In genomic region chr2:182818541-182819308, GRCh38 we compare ENCODE assay signal across 15 cellular contexts. TPM values are rescaled to one million over a fixed set of nuclear protein-coding genes. Genes with fewer than 3 reads are reported as not detected.
DNase-seq lines count a peak whose midpoint lies in the region; ATAC-seq and TF ChIP-seq lines count a peak whose summit lies in the region.
"Had no signal": no experiment of that assay in that cellular context is flagged by ENCODE, and none has a peak within 500 bp of the region (broad histone marks: within the 10 kb centered on the region; RNA-seq: fewer than 3 reads in every experiment).

No MANE protein-coding gene starts in this region.

- no peaks in the 10 kb centered on the region for H3K36me3 ChIP-seq in neural progenitor cell
- H3K36me3 ChIP-seq: ovary had no signal

- no peak overlapping the region for H2AFZ ChIP-seq in neural progenitor cell (replicated peaks)

- no peaks in the 10 kb centered on the region for H3K9me3 ChIP-seq in neural progenitor cell (ENCODE audit: low read depth)
- H3K9me3 ChIP-seq: ovary had no signal

- no peaks in the 10 kb centered on the region for H3K79me2 ChIP-seq in neural progenitor cell (ENCODE audit: low read depth)

- H3K27ac ChIP-seq in neural progenitor cell: peak overlapping the region; percentile 96
- H3K27ac ChIP-seq: ovary had no signal

- H3K4me1 ChIP-seq in neural progenitor cell: peaks cover 39% of the 10 kb centered on the region

- H3K4me3 ChIP-seq in astrocyte of the cerebellum (ENCODE audit: low read depth, low read length) (no peak overlapping the region), neural progenitor cell (peak overlapping the region; percentile 33), foreskin fibroblast (ENCODE audit: low read depth in 1 of 2, low read length in 2 of 2) (no peak overlapping the region)
- H3K4me3 ChIP-seq: ovary had no signal

- peak overlapping the region; percentile 75 for H3K4me2 ChIP-seq in neural progenitor cell

- H3K27me3 Mint-ChIP-seq in neural progenitor cell (ENCODE audit: insufficient read depth, low read depth): peaks cover 8% of the 10 kb centered on the region

- no peak overlapping the region for H3K9ac ChIP-seq in neural progenitor cell

- DNase-seq in HEK293T (ENCODE audit: extremely low spot score) (peak; percentile 23), NCI-H2107 treated with DMSO at 0.1 percent for 48 hours (lab: John Stamatoyannopoulos, UW; ENCODE audit: unreplicated experiment) (peak; percentile 88), astrocyte of the cerebellum (ENCODE audit: low read depth) (peak; percentile 18), neural progenitor cell (ENCODE audit: low spot score) (peak; percentile 89), foreskin fibroblast (no peak)
- DNase-seq: activated CD8-positive, alpha-beta memory T cell treated with anti-CD3 and anti-CD28 coated beads, Interleukin-2, amount 10 ng/mL, durations not matched to agents 7 days and 5 days; central memory CD4-positive, alpha-beta T cell; KG1; NCI-H524 treated with DMSO at 0.1 percent for 48 hours; ovary; Right ventricle myocardium superior had no signal

- no peak for ATAC-seq in GM19351 (IDR thresholded peaks at IDR 0.05; ENCODE audit: unreplicated experiment)
- ATAC-seq in GM21528 (IDR thresholded peaks at IDR 0.05; ENCODE audit: low FRiP score, unreplicated experiment): no peak
- ATAC-seq: activated CD8-positive, alpha-beta memory T cell treated with anti-CD3 and anti-CD28 coated beads, Interleukin-2, amount 10 ng/mL, durations not matched to agents 7 days and 5 days had no signal

- H3K27ac Mint-ChIP-seq in neural progenitor cell: peak overlapping the region; percentile 62
- H3K27ac Mint-ChIP-seq: activated CD8-positive, alpha-beta memory T cell treated with anti-CD3 and anti-CD28 coated beads, Interleukin-2, amount 10 ng/mL, durations not matched to agents 7 days and 5 days; activated naive CD4-positive, alpha-beta T cell treated with anti-CD3 and anti-CD28 coated beads, Interleukin-2, amount 50 U/mL, for 24 hours had no signal

- H3K4me3 Mint-ChIP-seq in neural progenitor cell: no peak overlapping the region
- H3K4me3 Mint-ChIP-seq: activated CD8-positive, alpha-beta memory T cell treated with anti-CD3 and anti-CD28 coated beads, Interleukin-2, amount 10 ng/mL, durations not matched to agents 7 days and 5 days; activated naive CD4-positive, alpha-beta T cell treated with anti-CD3 and anti-CD28 coated beads, Interleukin-2, amount 50 U/mL, for 24 hours had no signal

- no peaks in the 10 kb centered on the region for H3K27me3 ChIP-seq in neural progenitor cell
- H3K27me3 ChIP-seq: ovary had no signal

- H3K4me1 Mint-ChIP-seq in neural progenitor cell: peaks cover 30% of the 10 kb centered on the region
- H3K4me1 Mint-ChIP-seq: activated CD8-positive, alpha-beta memory T cell treated with anti-CD3 and anti-CD28 coated beads, Interleukin-2, amount 10 ng/mL, durations not matched to agents 7 days and 5 days; activated naive CD4-positive, alpha-beta T cell treated with anti-CD3 and anti-CD28 coated beads, Interleukin-2, amount 50 U/mL, for 24 hours had no signal

- no peaks in the 10 kb centered on the region for H3K36me3 Mint-ChIP-seq in neural progenitor cell
- H3K36me3 Mint-ChIP-seq: activated CD8-positive, alpha-beta memory T cell treated with anti-CD3 and anti-CD28 coated beads, Interleukin-2, amount 10 ng/mL, durations not matched to agents 7 days and 5 days; activated naive CD4-positive, alpha-beta T cell treated with anti-CD3 and anti-CD28 coated beads, Interleukin-2, amount 50 U/mL, for 24 hours had no signal

- no peak for TF ChIP-seq CTCF in astrocyte of the cerebellum (IDR thresholded peaks at IDR 0.05; ENCODE audit: low read depth, low read length, missing control alignments)
- TF ChIP-seq CTCF in neural progenitor cell (IDR thresholded peaks at IDR 0.05): no peak
- TF ChIP-seq CTCF in foreskin fibroblast (IDR thresholded peaks at IDR 0.05; ENCODE audit: low read depth, low read length): no peak

- no peaks in the 10 kb centered on the region for H3K9me3 Mint-ChIP-seq in neural progenitor cell
- H3K9me3 Mint-ChIP-seq: activated naive CD4-positive, alpha-beta T cell treated with anti-CD3 and anti-CD28 coated beads, Interleukin-2, amount 50 U/mL, for 24 hours had no signal

- CTCF ChIA-PET in HEK293T (lab: Yijun Ruan, JAX): interaction anchor here (0.6 to 1.4 kb wide), 3 partner anchors 21 to 345 kb away, joined by 3 to 4 read pairs (median 3); no protein-coding TSS in a partner anchor

- H3F3A ChIP-seq in neural progenitor cell (ENCODE audit: low read depth): peaks cover 33% of the 10 kb centered on the region

- POLR2A ChIA-PET in HEK293T (lab: Yijun Ruan, JAX): no interaction called here

- no peaks in the 10 kb centered on the region for H4K20me1 ChIP-seq in neural progenitor cell (ENCODE audit: low read depth)

- in situ Hi-C loops in astrocyte of the cerebellum (cut with HindIII; ENCODE audit: low sequenced_read_pairs): no loop called here

TF ChIP-seq in HEK293T, 16 proteins besides CTCF, POLR2A, EP300 and RAD21:
- TF ChIP-seq, protein P1, sequence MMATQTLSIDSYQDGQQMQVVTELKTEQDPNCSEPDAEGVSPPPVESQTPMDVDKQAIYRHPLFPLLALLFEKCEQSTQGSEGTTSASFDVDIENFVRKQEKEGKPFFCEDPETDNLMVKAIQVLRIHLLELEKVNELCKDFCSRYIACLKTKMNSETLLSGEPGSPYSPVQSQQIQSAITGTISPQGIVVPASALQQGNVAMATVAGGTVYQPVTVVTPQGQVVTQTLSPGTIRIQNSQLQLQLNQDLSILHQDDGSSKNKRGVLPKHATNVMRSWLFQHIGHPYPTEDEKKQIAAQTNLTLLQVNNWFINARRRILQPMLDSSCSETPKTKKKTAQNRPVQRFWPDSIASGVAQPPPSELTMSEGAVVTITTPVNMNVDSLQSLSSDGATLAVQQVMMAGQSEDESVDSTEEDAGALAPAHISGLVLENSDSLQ (IDR thresholded peaks at IDR 0.05): peak; percentile 40
- TF ChIP-seq ELF4 (IDR thresholded peaks at IDR 0.05): no peak

RNA-seq across cellular contexts. Expression of gene FRZB, which starts 47.7 kb away (rescaled TPM):
- total RNA-seq in neural progenitor cell (ENCODE audit: low replicate concordance): 69.0 and 72.8 TPM in 2 replicates
- total RNA-seq: activated CD8-positive, alpha-beta memory T cell treated with anti-CD3 and anti-CD28 coated beads, Interleukin-2, amount 10 ng/mL, durations not matched to agents 7 days and 5 days; endothelial cell of umbilical vein had no signal

Comparison
In these comparisons a context has a peak if more than half of its experiments do, and no peak if none do; other contexts are left out.
1. DNase-seq: peak in HEK293T (single experiment), NCI-H2107 treated with DMSO at 0.1 percent for 48 hours (single experiment), astrocyte of the cerebellum (single experiment) and neural progenitor cell (single experiment); none in foreskin fibroblast (0 of 2).